8 cellular contexts compared by ENCODE assay signal in the genomic region with DNA sequence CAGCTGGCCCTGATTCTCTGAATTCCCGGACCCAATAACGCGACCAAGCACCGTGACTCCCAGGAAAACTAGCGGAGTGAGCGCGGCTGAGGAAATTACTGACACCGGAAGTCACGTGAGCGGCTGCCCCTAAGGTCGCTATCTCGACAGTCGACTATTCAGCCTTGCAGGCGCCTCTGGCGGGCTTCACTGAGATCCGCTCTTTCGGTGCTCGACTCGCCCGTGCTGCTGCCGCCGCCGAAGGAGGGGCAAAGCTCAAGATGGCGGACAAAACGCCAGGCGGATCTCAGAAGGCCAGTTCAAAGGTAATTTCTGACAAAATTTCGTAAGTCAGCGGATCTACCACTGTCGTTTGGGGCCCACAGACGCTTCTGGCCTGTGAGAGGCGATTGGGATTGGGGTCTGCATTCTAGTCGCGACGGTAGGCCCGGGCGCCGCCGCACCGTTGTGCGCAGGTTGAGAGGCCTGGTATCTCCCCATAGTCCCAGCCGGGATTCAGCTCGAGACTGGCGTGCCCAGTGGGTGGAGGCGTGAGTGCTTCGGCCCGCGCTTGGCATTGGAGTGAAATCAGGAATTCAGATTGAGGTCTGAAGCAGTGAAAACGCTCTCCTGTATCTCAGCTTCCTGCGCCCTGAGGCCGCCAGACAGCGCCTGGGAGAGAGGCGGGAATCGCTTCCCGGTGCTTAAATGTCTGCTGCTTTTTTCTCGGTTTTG. TPM values are rescaled to one million over a fixed set of nuclear protein-coding genes. Genes with fewer than 3 reads are reported as not detected.
DNase-seq lines count a peak whose midpoint lies in the region; TF ChIP-seq lines count a peak whose summit lies in the region.

Gene U2SURP, plus strand, starts transcription at position 202 of the 714 bp plus-strand sequence. Its CDS starts 59 bp downstream, at position 261.

- H3K36me3 ChIP-seq in H7 (replicated peaks; ENCODE audit: control insufficient read depth, insufficient read depth, low read length): no peaks in the 10 kb centered on the region

- TF ChIP-seq CTCF in fibroblast of pulmonary artery (IDR thresholded peaks at IDR 0.05; ENCODE audit: low read length, missing control alignments) (no peak), nephron (IDR thresholded peaks at IDR 0.05; ENCODE audit: unreplicated experiment in 3 of 3) (no peak)

- DNase-seq in ELF-1 (ENCODE audit: low read depth, low spot score) (peak; percentile 99), H7 (peak; percentile 92), M059J (ENCODE audit: low read depth) (peak; percentile 100), SHP77 (lab: John Stamatoyannopoulos, UW) (peak; percentile 96 to 99), fibroblast of pulmonary artery (ENCODE audit: low read depth) (peak; percentile 98)
- DNase-seq in activated effector memory CD4-positive, alpha-beta T cell treated with Interleukin-2 at 50 U/mL for 16 hours: peak; percentile 89

- H3K36me3 Mint-ChIP-seq in nephron (ENCODE audit: low read depth): no peaks in the 10 kb centered on the region
- H3K36me3 Mint-ChIP-seq in stimulated activated naive CD8-positive, alpha-beta T cell treated with anti-CD3 and anti-CD28 coated beads, Interleukin-15, Interleukin-2, amounts not matched to agents 100 ng/mL and 50 ng/mL, for 24 hours (ENCODE audit: low read depth): peaks cover 10% of the 10 kb centered on the region

- H3K27ac Mint-ChIP-seq in nephron: peak within 1 kb of the TSS; percentile 99 to 100 (median 99)
- peak within 1 kb of the TSS; percentile 98 for H3K27ac Mint-ChIP-seq in stimulated activated naive CD8-positive, alpha-beta T cell treated with anti-CD3 and anti-CD28 coated beads, Interleukin-15, Interleukin-2, amounts not matched to agents 100 ng/mL and 50 ng/mL, for 24 hours

- no peaks in the 10 kb centered on the region for H3K27me3 ChIP-seq in H7 (ENCODE audit: control insufficient read depth, insufficient read depth, low read length)

- H3K27me3 Mint-ChIP-seq in nephron (ENCODE audit: low read depth): no peaks in the 10 kb centered on the region
- H3K27me3 Mint-ChIP-seq in stimulated activated naive CD8-positive, alpha-beta T cell treated with anti-CD3 and anti-CD28 coated beads, Interleukin-15, Interleukin-2, amounts not matched to agents 100 ng/mL and 50 ng/mL, for 24 hours: peaks cover 3% of the 10 kb centered on the region

- H3K4me1 Mint-ChIP-seq in nephron: peaks cover 37% of the 10 kb centered on the region
- peaks cover 40% of the 10 kb centered on the region for H3K4me1 Mint-ChIP-seq in stimulated activated naive CD8-positive, alpha-beta T cell treated with anti-CD3 and anti-CD28 coated beads, Interleukin-15, Interleukin-2, amounts not matched to agents 100 ng/mL and 50 ng/mL, for 24 hours (ENCODE audit: low read depth)

- no peaks in the 10 kb centered on the region for H3K9me3 Mint-ChIP-seq in nephron
- no peaks in the 10 kb centered on the region for H3K9me3 Mint-ChIP-seq in stimulated activated naive CD8-positive, alpha-beta T cell treated with anti-CD3 and anti-CD28 coated beads, Interleukin-15, Interleukin-2, amounts not matched to agents 100 ng/mL and 50 ng/mL, for 24 hours

- H3K4me3 Mint-ChIP-seq in nephron: peak within 1 kb of the TSS; percentile 98 to 99 (median 98)
- H3K4me3 Mint-ChIP-seq in stimulated activated naive CD8-positive, alpha-beta T cell treated with anti-CD3 and anti-CD28 coated beads, Interleukin-15, Interleukin-2, amounts not matched to agents 100 ng/mL and 50 ng/mL, for 24 hours: peak within 1 kb of the TSS; percentile 98

- peak within 1 kb of the TSS; percentile 97 for H3K4me3 ChIP-seq in H7 (ENCODE audit: insufficient read depth, low read depth, low read length)
- H3K4me3 ChIP-seq in fibroblast of pulmonary artery (replicated peaks; ENCODE audit: low read depth, low read length): peak within 1 kb of the TSS; percentile 96

RNA-seq across cellular contexts. Expression of gene U2SURP, which starts in this region (rescaled TPM):
- total RNA-seq in H7 (2014; rRNA removed; shearing (Covaris generic)): 110 and 139 TPM in 2 replicates
- 73.5 and 83.3 TPM in 2 replicates for total RNA-seq in M059J (2014; rRNA removed; shearing (Covaris generic))

Comparison
In these comparisons a context has a peak if more than half of its experiments do, and no peak if none do; other contexts are left out.
1. Peak in every context shown above with its lines: DNase-seq and H3K4me3 ChIP-seq.